Comparison of ENCODE assay signal across 11 cellular contexts in the genomic region with DNA sequence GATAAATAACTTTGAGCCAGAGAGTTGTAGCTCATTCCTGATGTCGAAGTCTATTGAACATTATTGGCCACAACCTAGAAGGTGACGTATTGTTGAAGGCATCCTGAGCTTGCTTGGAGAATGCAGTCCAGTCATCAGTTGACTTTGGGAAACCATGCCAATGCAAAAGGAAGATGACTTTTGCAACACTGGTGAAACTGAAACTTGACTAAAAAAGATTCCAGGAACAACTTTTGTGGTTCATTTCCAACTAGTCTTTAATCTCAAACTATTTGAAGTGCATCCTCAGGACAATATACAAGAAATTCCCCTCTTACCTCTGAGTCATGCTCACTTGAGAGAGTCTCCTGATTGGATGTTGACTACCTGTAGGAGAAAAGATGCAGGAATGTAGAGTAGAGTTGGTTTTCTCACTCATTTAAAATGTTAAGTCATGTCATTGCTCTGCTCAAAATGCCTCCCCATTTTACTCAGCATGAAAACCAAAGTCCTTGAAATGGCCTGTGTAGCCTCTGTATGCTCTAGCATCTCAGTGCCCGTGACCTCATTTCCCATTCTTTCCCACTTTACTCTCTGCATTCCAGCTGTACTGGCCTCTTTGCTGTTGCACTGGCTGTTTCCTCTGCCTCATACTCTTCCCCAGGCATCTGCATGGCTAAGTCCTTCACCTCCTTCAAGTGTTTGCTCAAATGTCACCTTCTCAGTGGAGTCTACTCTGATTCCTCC. TPM values are rescaled to one million over a fixed set of nuclear protein-coding genes. Genes with fewer than 3 reads are reported as not detected.
DNase-seq lines count a peak whose midpoint lies in the region; ATAC-seq, FAIRE-seq and TF ChIP-seq lines count a peak whose summit lies in the region.
"Had no signal": no experiment of that assay in that cellular context is flagged by ENCODE, and none has a peak within 500 bp of the region (broad histone marks: within the 10 kb centered on the region; RNA-seq: fewer than 3 reads in every experiment).

No MANE protein-coding gene starts in this region.

- CTCF ChIA-PET in activated CD4-positive, alpha-beta memory T cell treated with anti-CD3 and anti-CD28 coated beads, Interleukin-2, amount 10 ng/mL, durations not matched to agents 7 days and 5 days (lab: Charles Lee) = interaction anchor here (1.8 kb wide), 1 partner anchor 25 kb away, joined by 7 read pairs; a partner anchor contains a TSS

- H4K20me1 ChIP-seq in keratinocyte (ENCODE audit: control insufficient read depth, extremely low read depth, insufficient read depth, low read length) = no peaks in the 10 kb centered on the region
- H4K20me1 ChIP-seq in hepatocyte (ENCODE audit: insufficient read depth, poor library complexity, severe bottlenecking) = no peaks in the 10 kb centered on the region

- FAIRE-seq in keratinocyte (lab: Jason Lieb, UNC) = peak; percentile 5

- H3K9me1 ChIP-seq in keratinocyte (ENCODE audit: control insufficient read depth, extremely low read depth, insufficient read depth, low read length) = no peaks in the 10 kb centered on the region

- H3K9me2 ChIP-seq in hepatocyte (replicated peaks; ENCODE audit: insufficient read depth) = no peaks in the 10 kb centered on the region

- dilution Hi-C loops in keratinocyte (cut with MboI; ENCODE audit: extremely low pct_ligation_motif_present, low sequenced_read_pairs) = no loop called here

- no peak overlapping the region for H3K4me3 Mint-ChIP-seq in activated CD4-positive, alpha-beta memory T cell treated with anti-CD3 and anti-CD28 coated beads, Interleukin-2, amount 10 ng/mL, durations not matched to agents 7 days and 5 days

- no peak overlapping the region for H3K4me3 ChIP-seq in keratinocyte (ENCODE audit: control insufficient read depth in 2 of 3, extremely low read depth in 1 of 3, insufficient read depth in 2 of 3, low read depth in 1 of 3, low read length in 3 of 3)
- H3K4me3 ChIP-seq in Peyer's patch = no peak overlapping the region
- H3K4me3 ChIP-seq in hepatocyte = no peak overlapping the region
- H3K4me3 ChIP-seq: tibial artery had no signal

- no peaks in the 10 kb centered on the region for H3K9me3 Mint-ChIP-seq in activated CD4-positive, alpha-beta memory T cell treated with anti-CD3 and anti-CD28 coated beads, Interleukin-2, amount 10 ng/mL, durations not matched to agents 7 days and 5 days

- no peaks in the 10 kb centered on the region for H3K79me2 ChIP-seq in keratinocyte (ENCODE audit: control insufficient read depth, insufficient read depth, low read length)
- H3K79me2 ChIP-seq in hepatocyte = no peaks in the 10 kb centered on the region

- H3K9ac ChIP-seq in keratinocyte (ENCODE audit: control insufficient read depth, extremely low read depth, insufficient read depth, low read length) = no peak overlapping the region

- DNase-seq in AG09319 (ENCODE audit: extremely low read depth, low read depth) (peak; percentile 24), HCEC 1CT (peak; percentile 80), keratinocyte (ENCODE audit: low read depth, low spot score) (no peak), Peyer's patch (no peak), hepatocyte (ENCODE audit: low spot score) (no peak)
- no peak for DNase-seq in activated CD4-positive, alpha-beta memory T cell treated with anti-CD3 and anti-CD28 coated beads, Interleukin-2, amount 10 ng/mL, durations not matched to agents 7 days and 5 days
- DNase-seq in stimulated activated CD4-positive, alpha-beta T cell treated with anti-CD3 and anti-CD28 coated beads, Interleukin-15, amount 100 ng/mL, for 24 hours = no peak
- DNase-seq: DMS 273 treated with DMSO at 0.1 percent for 48 hours, tibial artery, WERI-Rb-1 had no signal

- no peak for TF ChIP-seq POLR2A in Peyer's patch (IDR thresholded peaks at IDR 0.05)

- ATAC-seq in GM21528 (IDR thresholded peaks at IDR 0.05; ENCODE audit: low FRiP score, unreplicated experiment) = no peak

- H3K9me3 ChIP-seq in keratinocyte (ENCODE audit: control insufficient read depth, low read depth, low read length) = no peaks in the 10 kb centered on the region
- H3K9me3 ChIP-seq in Peyer's patch = no peaks in the 10 kb centered on the region
- H3K9me3 ChIP-seq in hepatocyte (ENCODE audit: low read depth) = no peaks in the 10 kb centered on the region
- H3K9me3 ChIP-seq: tibial artery had no signal

- WGBS in hepatocyte (ENCODE audit: low lambda C conversion rate, missing lambda C conversion rate) = 95% methylated on average over 3 of the region's 3 CpGs

- peak overlapping the region; percentile 60 for H3K27ac Mint-ChIP-seq in activated CD4-positive, alpha-beta memory T cell treated with anti-CD3 and anti-CD28 coated beads, Interleukin-2, amount 10 ng/mL, durations not matched to agents 7 days and 5 days

- H3K4me1 ChIP-seq in keratinocyte (ENCODE audit: control insufficient read depth, extremely low read depth, insufficient read depth, low read length) (peaks cover 8% of the 10 kb centered on the region), Peyer's patch (no peaks in the 10 kb centered on the region), hepatocyte (ENCODE audit: insufficient read depth) (no peaks in the 10 kb centered on the region)
- H3K4me1 ChIP-seq: tibial artery had no signal

- POLR2A ChIA-PET in activated CD4-positive, alpha-beta memory T cell treated with anti-CD3 and anti-CD28 coated beads, Interleukin-2, amount 10 ng/mL, durations not matched to agents 7 days and 5 days (lab: Charles Lee) = interaction anchor here (4.1 kb wide), 1 partner anchor 23 kb away, joined by 19 read pairs; a partner anchor contains a TSS

- TF ChIP-seq CTCF in AG09319 (IDR thresholded peaks at IDR 0.05; ENCODE audit: low read depth, low read length) (no peak), keratinocyte (optimal IDR thresholded peaks at IDR 0.05 in 1 of 3, IDR thresholded peaks at IDR 0.05 in 1 of 3, conservative IDR thresholded peaks at IDR 0.05 in 1 of 3; ENCODE audit: extremely low read depth in 1 of 3, insufficient read depth in 2 of 3, low read length in 3 of 3) (no peak), Peyer's patch (IDR thresholded peaks at IDR 0.05) (no peak), hepatocyte (IDR thresholded peaks at IDR 0.05; ENCODE audit: poor library complexity) (no peak)

- H3K4me2 ChIP-seq in keratinocyte (ENCODE audit: control insufficient read depth, extremely low read depth, insufficient read depth, low read depth, low read length) = no peak overlapping the region
- no peak overlapping the region for H3K4me2 ChIP-seq in hepatocyte

- H3K36me3 ChIP-seq in keratinocyte (ENCODE audit: control insufficient read depth in 2 of 2, extremely low read depth in 1 of 2, insufficient read depth in 2 of 2, low read length in 2 of 2) = peaks cover 0 to 6% of the 10 kb centered on the region in 2 experiments
- no peaks in the 10 kb centered on the region for H3K36me3 ChIP-seq in Peyer's patch
- no peaks in the 10 kb centered on the region for H3K36me3 ChIP-seq in hepatocyte (replicated peaks; ENCODE audit: insufficient read depth, low read depth)

- no peaks in the 10 kb centered on the region for H3K27me3 ChIP-seq in keratinocyte (ENCODE audit: control insufficient read depth, extremely low read depth, insufficient read depth, low read length)
- H3K27me3 ChIP-seq in Peyer's patch = no peaks in the 10 kb centered on the region
- no peaks in the 10 kb centered on the region for H3K27me3 ChIP-seq in hepatocyte
- H3K27me3 ChIP-seq: tibial artery had no signal

- no peak overlapping the region for H3K27ac ChIP-seq in keratinocyte (ENCODE audit: control insufficient read depth, insufficient read depth, low read length)
- H3K27ac ChIP-seq in Peyer's patch = no peak overlapping the region
- no peak overlapping the region for H3K27ac ChIP-seq in hepatocyte
- H3K27ac ChIP-seq: tibial artery, WERI-Rb-1 had no signal

- no peaks in the 10 kb centered on the region for H3K27me3 Mint-ChIP-seq in activated CD4-positive, alpha-beta memory T cell treated with anti-CD3 and anti-CD28 coated beads, Interleukin-2, amount 10 ng/mL, durations not matched to agents 7 days and 5 days

- no peak overlapping the region for H2AFZ ChIP-seq in keratinocyte (ENCODE audit: control insufficient read depth, low read length)
- H2AFZ ChIP-seq in hepatocyte = no peak overlapping the region

- peaks cover 31% of the 10 kb centered on the region for H3K36me3 Mint-ChIP-seq in activated CD4-positive, alpha-beta memory T cell treated with anti-CD3 and anti-CD28 coated beads, Interleukin-2, amount 10 ng/mL, durations not matched to agents 7 days and 5 days (ENCODE audit: low read depth)

- H3K4me1 Mint-ChIP-seq in activated CD4-positive, alpha-beta memory T cell treated with anti-CD3 and anti-CD28 coated beads, Interleukin-2, amount 10 ng/mL, durations not matched to agents 7 days and 5 days = peaks cover 74% of the 10 kb centered on the region

RNA-seq across cellular contexts. Expression of a gene that starts 24.4 kb away (rescaled TPM):
- total RNA-seq in activated CD4-positive, alpha-beta memory T cell treated with anti-CD3 and anti-CD28 coated beads, Interleukin-2, amount 10 ng/mL, durations not matched to agents 7 days and 5 days = 1 to 10 TPM; 3.7 to 4.2 TPM
- 2.8 to 6.5 TPM (median 5.5 TPM) in 3 replicates for polyA plus RNA-seq in keratinocyte
- 3.7 TPM for polyA plus RNA-seq in keratinocyte (2011; ENCODE audit: low read depth)
- 3.1 and 7.7 TPM in 2 replicates for polyA plus RNA-seq in keratinocyte (2011; cell fraction: cytosol; rRNA removed)
- 5.0 and 5.5 TPM in 2 replicates for polyA plus RNA-seq in keratinocyte (2011; cell fraction: nucleus; rRNA removed)
- 2.9 and 8.6 TPM in 2 replicates for polyA plus RNA-seq in keratinocyte (2012; ENCODE audit: low replicate concordance)
- 1.0 to 10.7 TPM (median 9.5 TPM) in 3 replicates for polyA minus RNA-seq in keratinocyte
- 5.8 TPM for polyA minus RNA-seq in keratinocyte (2011; cell fraction: cytosol; rRNA and poly(A)+ RNA removed)
- polyA minus RNA-seq in keratinocyte (2011; cell fraction: nucleus; rRNA and poly(A)+ RNA removed) = 4.0 and 9.2 TPM in 2 replicates
- 10 to 100 TPM in 2 of 4 donors, 1 to 10 TPM in 2; 4.1 to 22.0 (median 9.9) TPM for total RNA-seq in Peyer's patch
- 6.1 and 6.4 TPM in 2 replicates for total RNA-seq in hepatocyte
- polyA plus RNA-seq in hepatocyte = 1.3 and 4.1 TPM in 2 replicates

RNA-seq across cellular contexts. Expression of a gene that starts 24.4 kb away (rescaled TPM):
- 10 to 100 TPM; 29.2 to 31.3 TPM for total RNA-seq in activated CD4-positive, alpha-beta memory T cell treated with anti-CD3 and anti-CD28 coated beads, Interleukin-2, amount 10 ng/mL, durations not matched to agents 7 days and 5 days
- polyA plus RNA-seq in keratinocyte = 54.7 to 83.1 TPM (median 82.5 TPM) in 3 replicates
- polyA plus RNA-seq in keratinocyte (2011; ENCODE audit: low read depth) = 56.6 TPM
- 40.5 and 68.4 TPM in 2 replicates for polyA plus RNA-seq in keratinocyte (2011; cell fraction: cytosol; rRNA removed)
- 96.3 and 122 TPM in 2 replicates for polyA plus RNA-seq in keratinocyte (2011; cell fraction: nucleus; rRNA removed)
- polyA plus RNA-seq in keratinocyte (2012; ENCODE audit: low replicate concordance) = 45.9 and 47.8 TPM in 2 replicates
- 29.7 to 70.9 TPM (median 68.1 TPM) in 3 replicates for polyA minus RNA-seq in keratinocyte
- 44.3 TPM for polyA minus RNA-seq in keratinocyte (2011; cell fraction: cytosol; rRNA and poly(A)+ RNA removed)
- polyA minus RNA-seq in keratinocyte (2011; cell fraction: nucleus; rRNA and poly(A)+ RNA removed) = 58.5 and 96.5 TPM in 2 replicates
- 10 to 100 TPM; 19.8 to 52.5 (median 40.3) TPM for total RNA-seq in Peyer's patch
- total RNA-seq in hepatocyte = 91.6 and 97.0 TPM in 2 replicates
- 77.5 and 89.9 TPM in 2 replicates for polyA plus RNA-seq in hepatocyte

Comparison
In these comparisons a context has a peak if more than half of its experiments do, and no peak if none do; other contexts are left out.
1. DNase-seq: peak in AG09319 (single experiment) and HCEC 1CT (single experiment); none in activated CD4-positive, alpha-beta memory T cell treated with anti-CD3 and anti-CD28 coated beads, Interleukin-2, amount 10 ng/mL, durations not matched to agents 7 days and 5 days (single experiment), keratinocyte (single experiment), Peyer's patch (0 of 3), stimulated activated CD4-positive, alpha-beta T cell treated with anti-CD3 and anti-CD28 coated beads, Interleukin-15, amount 100 ng/mL, for 24 hours (single experiment) and hepatocyte (single experiment).